In the genomic region with DNA sequence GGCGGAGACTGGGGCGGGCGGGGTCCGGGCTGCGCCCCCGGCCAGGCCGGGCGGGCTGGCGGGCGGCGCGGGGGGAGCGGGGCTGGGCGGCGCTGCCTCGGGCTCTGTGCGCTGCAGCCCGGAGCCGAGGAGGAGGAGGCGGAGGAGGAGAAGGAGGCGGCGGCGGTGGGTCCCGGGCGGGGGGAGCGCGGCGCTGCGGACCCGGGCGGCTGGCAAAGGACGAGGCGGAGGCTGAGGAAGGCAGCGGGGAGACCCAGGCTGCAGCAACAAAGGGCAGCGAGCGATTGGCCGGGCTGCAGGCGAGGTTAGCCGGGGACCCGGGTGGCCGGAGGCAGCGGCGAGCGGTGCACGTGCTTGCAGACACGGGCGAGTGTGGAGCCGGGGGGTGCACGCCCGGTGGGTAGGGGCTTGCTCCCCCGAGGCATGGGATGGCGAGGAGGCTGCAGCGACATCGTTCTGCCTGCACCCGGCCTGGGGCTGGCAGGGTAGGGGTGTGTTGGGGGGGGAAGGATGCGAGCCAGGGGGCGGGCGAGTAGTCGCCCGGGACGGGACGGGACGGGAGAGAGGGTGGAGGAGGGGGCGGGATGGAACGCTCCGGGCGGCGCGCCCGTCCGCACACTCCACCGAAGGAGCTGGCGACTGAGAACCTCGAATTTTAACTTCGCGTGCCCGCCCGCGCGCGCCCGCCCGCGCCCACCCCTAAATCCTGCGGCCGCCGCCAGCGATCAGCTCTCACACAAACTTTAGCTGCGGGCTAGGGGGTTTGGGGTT, we compare ENCODE assay signal across 8 cellular contexts. TPM values are rescaled to one million over a fixed set of nuclear protein-coding genes. Genes with fewer than 3 reads are reported as not detected.
DNase-seq lines count a peak whose midpoint lies in the region; ATAC-seq and TF ChIP-seq lines count a peak whose summit lies in the region.

No MANE protein-coding gene starts in this region.

- no peak for TF ChIP-seq CTCF in AG10803 (conservative IDR thresholded peaks at IDR 0.05; ENCODE audit: low read length)
- TF ChIP-seq CTCF in thyroid gland (IDR thresholded peaks at IDR 0.05), result no peak

- TF ChIP-seq POLR2A in GM19099 (IDR thresholded peaks at IDR 0.05; ENCODE audit: extremely low read depth, insufficient read length, low read depth) (peak; percentile 20), thyroid gland (IDR thresholded peaks at IDR 0.05) (peak in 1 of 2 donors; percentile 30)

- H3K9me3 ChIP-seq in MG63 (no peaks in the 10 kb centered on the region), thyroid gland (no peaks in the 10 kb centered on the region)
- H3K9me3 ChIP-seq in naive thymus-derived CD4-positive, alpha-beta T cell (ENCODE audit: control insufficient read depth in 2 of 3, low read length in 3 of 3), result no peaks in the 10 kb centered on the region

- peak; percentile 29 for ATAC-seq in esophagus mucosa
- ATAC-seq in naive thymus-derived CD4-positive, alpha-beta T cell, result no peak
- ATAC-seq in GM21447 (IDR thresholded peaks at IDR 0.05; ENCODE audit: unreplicated experiment), result no peak

- H3K27me3 Mint-ChIP-seq in naive thymus-derived CD4-positive, alpha-beta T cell, result no peaks in the 10 kb centered on the region

- peak overlapping the region; percentile 86 for H3K4me3 ChIP-seq in AG10803 (ENCODE audit: low read length)
- H3K4me3 ChIP-seq in MG63, result peak overlapping the region; percentile 87
- peak overlapping the region; percentile 86 for H3K4me3 ChIP-seq in naive thymus-derived CD4-positive, alpha-beta T cell (ENCODE audit: low read length)
- peak overlapping the region; percentile 79 to 93 (median 89) for H3K4me3 ChIP-seq in thyroid gland (replicated peaks in 1 of 3)

- CTCF ChIA-PET in naive thymus-derived CD4-positive, alpha-beta T cell (lab: Charles Lee), result no interaction called here

- H3K4me1 ChIP-seq in naive thymus-derived CD4-positive, alpha-beta T cell (ENCODE audit: control insufficient read depth in 2 of 2, insufficient read depth in 2 of 2, low read length in 2 of 2), result peaks cover 22 to 50% of the 10 kb centered on the region in 2 donors
- H3K4me1 ChIP-seq in thyroid gland, result peaks cover 26 to 35% of the 10 kb centered on the region in 2 donors

- POLR2A ChIA-PET in naive thymus-derived CD4-positive, alpha-beta T cell (lab: Charles Lee), result interaction anchor here (0.6 to 1.6 kb wide), 8 partner anchors 9 to 409 kb away, joined by 3 to 5 read pairs (median 3); no protein-coding TSS in a partner anchor

- H3K36me3 ChIP-seq in MG63, result no peaks in the 10 kb centered on the region
- peaks cover 0 to 5% (median 0%) of the 10 kb centered on the region in 3 experiments for H3K36me3 ChIP-seq in naive thymus-derived CD4-positive, alpha-beta T cell (ENCODE audit: control insufficient read depth in 2 of 3, insufficient read depth in 3 of 3, low read length in 3 of 3)
- no peaks in the 10 kb centered on the region for H3K36me3 ChIP-seq in thyroid gland

- H3K27ac ChIP-seq in naive thymus-derived CD4-positive, alpha-beta T cell (ENCODE audit: low read depth, low read length), result peak overlapping the region; percentile 67
- peak overlapping the region; percentile 73 to 79 (median 79) for H3K27ac ChIP-seq in thyroid gland

- peaks cover 0 to 3% (median 0%) of the 10 kb centered on the region in 11 donors for H3K9me3 Mint-ChIP-seq in naive thymus-derived CD4-positive, alpha-beta T cell

- WGBS in thyroid gland, 2 donors, result 0 to 1% methylated on average over 24 to 41 of the region's 89 CpGs

- intact Hi-C loops in naive thymus-derived CD4-positive, alpha-beta T cell (cut with micrococcal nuclease), result loop anchor here (1.0 to 10.0 kb wide), 22 partner anchors 87 to 1331 kb away; a partner anchor contains a TSS
- intact Hi-C loops in thyroid gland (cut with DNase I), result loop anchor here (10.0 kb wide), 1 partner anchor 409 kb away; a partner anchor contains a TSS

- H3K36me3 Mint-ChIP-seq in naive thymus-derived CD4-positive, alpha-beta T cell, result peaks cover 0 to 7% (median 3%) of the 10 kb centered on the region in 5 donors

- no peaks in the 10 kb centered on the region for H3K27me3 ChIP-seq in MG63
- H3K27me3 ChIP-seq in naive thymus-derived CD4-positive, alpha-beta T cell (ENCODE audit: control insufficient read depth in 2 of 2, insufficient read depth in 2 of 2, low read length in 2 of 2), result no peaks in the 10 kb centered on the region
- H3K27me3 ChIP-seq in thyroid gland, result no peaks in the 10 kb centered on the region

- H3K27ac Mint-ChIP-seq in naive thymus-derived CD4-positive, alpha-beta T cell, result peak overlapping the region; percentile 92 to 99 (median 98)

- no peak for DNase-seq in AG10803 (ENCODE audit: low read depth)
- DNase-seq in MG63, result peak; percentile 60
- peak in 2 of 3 experiments; percentile 14 to 85 for DNase-seq in activated CD8-positive, alpha-beta memory T cell treated with anti-CD3 and anti-CD28 coated beads for 48 hours (ENCODE audit: low read depth in 2 of 3, low spot score in 2 of 3)
- DNase-seq in naive thymus-derived CD4-positive, alpha-beta T cell, result peak; percentile 52 to 73 (median 65)
- peak; percentile 61 to 71 for DNase-seq in thyroid gland

- H3K4me1 Mint-ChIP-seq in naive thymus-derived CD4-positive, alpha-beta T cell, result peaks cover 40 to 66% (median 63%) of the 10 kb centered on the region in 7 donors

- H3K4me3 Mint-ChIP-seq in naive thymus-derived CD4-positive, alpha-beta T cell, result peak overlapping the region; percentile 90 to 98 (median 92)

RNA-seq across cellular contexts. Expression of a gene that starts 0.8 kb away (rescaled TPM):
- 6.0 and 6.7 TPM in 2 replicates for total RNA-seq in MG63 (2014; rRNA removed; shearing (Covaris generic); ENCODE audit: low replicate concordance)
- total RNA-seq in esophagus mucosa (17.3 TPM), thyroid gland (100 to 1,000 TPM in 1 of 4 donors, 10 to 100 TPM in 3; 56.5 to 115 (median 76.3) TPM)
- total RNA-seq in naive thymus-derived CD4-positive, alpha-beta T cell, result 10 to 100 TPM; 33.2 to 80.5 (median 68.5) TPM
- 10 to 100 TPM; 33.7 to 35.0 TPM for polyA plus RNA-seq in naive thymus-derived CD4-positive, alpha-beta T cell
